ENCODE assay signal across 32 cellular contexts in the genomic region with DNA sequence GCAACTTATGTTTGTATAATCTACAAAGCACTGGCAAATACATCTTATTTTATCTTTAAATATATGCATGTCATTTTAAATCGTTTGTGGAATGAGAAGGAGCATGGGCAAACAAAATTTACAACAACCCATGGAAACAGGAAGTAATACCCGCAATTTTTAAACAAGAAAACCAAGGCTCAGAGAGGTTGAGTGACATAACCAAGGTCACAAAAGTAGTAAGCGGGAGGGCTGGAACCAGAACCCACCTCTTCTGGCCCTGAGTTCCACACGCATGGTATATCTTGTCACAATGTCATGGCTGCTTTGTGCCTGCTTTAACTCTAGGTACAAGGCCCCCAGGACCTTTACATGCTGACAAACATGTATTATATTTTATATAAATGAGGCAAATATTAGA. TPM values are rescaled to one million over a fixed set of nuclear protein-coding genes. Genes with fewer than 3 reads are reported as not detected.
A peak's percentile ranks its signal among the peaks of the same experiment; 100 is the strongest.
DNase-seq lines count a peak whose midpoint lies in the region; ATAC-seq, FAIRE-seq and TF ChIP-seq lines count a peak whose summit lies in the region.
"Had no signal": no experiment of that assay in that cellular context is flagged by ENCODE, and none has a peak within 500 bp of the region (broad histone marks: within the 10 kb centered on the region; RNA-seq: fewer than 3 reads in every experiment).

No MANE protein-coding gene starts in this region.

- TF ChIP-seq CTCF in MCF 10A (IDR thresholded peaks at IDR 0.05; ENCODE audit: unreplicated experiment) (no peak), breast epithelium (IDR thresholded peaks at IDR 0.05) (no peak), SU-DHL-6 (IDR thresholded peaks at IDR 0.05; ENCODE audit: insufficient read depth, low read length, poor library complexity, severe bottlenecking) (no peak)

- no peaks in the 10 kb centered on the region for H3K79me2 ChIP-seq in SU-DHL-6 (ENCODE audit: insufficient read depth, low read length)

- ATAC-seq in stimulated activated memory B cell treated with anti-CD40 and anti-IgM and Interleukin-4, amounts not matched to agents 10 μg/mL and 1 μg/mL and 100 μg/mL, for 72 hours, result no peak
- ATAC-seq in HG03039 (IDR thresholded peaks at IDR 0.05; ENCODE audit: unreplicated experiment), result no peak
- ATAC-seq: activated naive CD4-positive, alpha-beta T cell treated with anti-CD3 and anti-CD28 coated beads, Interleukin-2, amount 50 U/mL, for 72 hours; naive thymus-derived CD8-positive, alpha-beta T cell; Right ventricle myocardium inferior had no signal

- BruUV-seq in MCF 10A (replicated peaks; lab: Mats Ljungman, UMichigan), result no TSS peak

- POLR2A ChIA-PET in MCF 10A (lab: Yijun Ruan, JAX), result interaction anchor here (0.8 to 6.3 kb wide), 7 partner anchors 10 to 54 kb away, joined by 3 to 53 read pairs (median 8); a partner anchor contains a TSS

- H3F3A ChIP-seq in SU-DHL-6 (ENCODE audit: insufficient read depth), result peaks cover 14% of the 10 kb centered on the region

- H3K27ac ChIP-seq in breast epithelium (no peak overlapping the region), SU-DHL-6 (ENCODE audit: low read depth, low read length) (peak overlapping the region; percentile 99; the same call in 1 of the 2 replicates)
- H3K27ac ChIP-seq: prostate gland, sigmoid colon had no signal

- no peak for FAIRE-seq in frontal cortex (lab: Jason Lieb, UNC)
- FAIRE-seq: bronchial epithelial cell, HTR-8/SVneo had no signal

- H4K20me1 ChIP-seq in SU-DHL-6 (ENCODE audit: low read depth, low read length), result no peaks in the 10 kb centered on the region

- TF ChIP-seq POLR2A in breast epithelium (IDR thresholded peaks at IDR 0.05), result no peak

- intact Hi-C loops in MCF 10A (cut with micrococcal nuclease), result loop anchor here (5.0 to 10.0 kb wide), 4 partner anchors 152 to 388 kb away; no protein-coding TSS in a partner anchor
- intact Hi-C loops in breast epithelium (cut with DNase I; ENCODE audit: low total_unique reads), result no loop called here

- H3K9me2 ChIP-seq in SU-DHL-6 (replicated peaks; ENCODE audit: insufficient read depth, low read length), result no peaks in the 10 kb centered on the region

- H3K9me3 Mint-ChIP-seq in MCF 10A (ENCODE audit: unreplicated experiment), result no peaks in the 10 kb centered on the region
- H3K9me3 Mint-ChIP-seq in stimulated activated memory B cell treated with anti-CD40 and anti-IgM and Interleukin-4, amounts not matched to agents 10 μg/mL and 1 μg/mL and 100 μg/mL, for 72 hours, result no peaks in the 10 kb centered on the region
- H3K9me3 Mint-ChIP-seq: activated CD4-positive, alpha-beta memory T cell treated with anti-CD3 and anti-CD28 coated beads, Interleukin-2, amount 10 ng/mL, durations not matched to agents 7 days and 5 days; activated naive CD4-positive, alpha-beta T cell treated with anti-CD3 and anti-CD28 coated beads, Interleukin-2, amount 50 U/mL, for 72 hours; activated T-helper 2 cell treated with anti-CD3 and anti-CD28 coated beads, Interferon-gamma antibody, Interleukin-2, Interleukin-4, amounts not matched to agents 10 μg/mL and 5 μg/mL and 100 μg/mL, durations not matched to agents 14 hours and 24 hours and 36 hours; mesothelial cell of epicardium; naive thymus-derived CD8-positive, alpha-beta T cell had no signal

- H3K4me1 ChIP-seq in breast epithelium, result no peaks in the 10 kb centered on the region
- H3K4me1 ChIP-seq: prostate gland, sigmoid colon had no signal

- H3K4me3 ChIP-seq in breast epithelium (no peak overlapping the region), SU-DHL-6 (ENCODE audit: insufficient read depth, low read length, poor library complexity, severe bottlenecking) (no peak overlapping the region)
- H3K4me3 ChIP-seq: prostate gland, sigmoid colon had no signal

- H3K27ac Mint-ChIP-seq in MCF 10A (ENCODE audit: low read depth, unreplicated experiment), result peak overlapping the region; percentile 66
- H3K27ac Mint-ChIP-seq in stimulated activated memory B cell treated with anti-CD40 and anti-IgM and Interleukin-4, amounts not matched to agents 10 μg/mL and 1 μg/mL and 100 μg/mL, for 72 hours, result no peak overlapping the region
- H3K27ac Mint-ChIP-seq: activated CD4-positive, alpha-beta memory T cell treated with anti-CD3 and anti-CD28 coated beads, Interleukin-2, amount 10 ng/mL, durations not matched to agents 7 days and 5 days; activated naive CD4-positive, alpha-beta T cell treated with anti-CD3 and anti-CD28 coated beads, Interleukin-2, amount 50 U/mL, for 72 hours; activated T-helper 2 cell treated with anti-CD3 and anti-CD28 coated beads, Interferon-gamma antibody, Interleukin-2, Interleukin-4, amounts not matched to agents 10 μg/mL and 5 μg/mL and 100 μg/mL, durations not matched to agents 14 hours and 24 hours and 36 hours; CD8-positive, alpha-beta memory T cell; mesothelial cell of epicardium; naive thymus-derived CD8-positive, alpha-beta T cell had no signal

- H3K27me3 Mint-ChIP-seq in MCF 10A (ENCODE audit: insufficient read depth, unreplicated experiment), result no peaks in the 10 kb centered on the region
- no peaks in the 10 kb centered on the region for H3K27me3 Mint-ChIP-seq in stimulated activated memory B cell treated with anti-CD40 and anti-IgM and Interleukin-4, amounts not matched to agents 10 μg/mL and 1 μg/mL and 100 μg/mL, for 72 hours
- H3K27me3 Mint-ChIP-seq: activated CD4-positive, alpha-beta memory T cell treated with anti-CD3 and anti-CD28 coated beads, Interleukin-2, amount 10 ng/mL, durations not matched to agents 7 days and 5 days; CD8-positive, alpha-beta memory T cell had no signal

- DNase-seq in MCF 10A (ENCODE audit: unreplicated experiment) (no peak), breast epithelium (ENCODE audit: low spot score in 2 of 2) (no peak), NOMO-1 treated with dmso at 0.1 percent for 144 hours (lab: John Stamatoyannopoulos, UW; ENCODE audit: unreplicated experiment) (peak; percentile 17), NCI-H2029 treated with DMSO at 0.1 percent for 48 hours (lab: John Stamatoyannopoulos, UW) (no peak), frontal cortex (ENCODE audit: low spot score in 2 of 2) (no peak)
- DNase-seq: 8988T; activated CD4-positive, alpha-beta memory T cell treated with anti-CD3 and anti-CD28 coated beads, Interleukin-2, amount 10 ng/mL, durations not matched to agents 7 days and 5 days; activated CD4-positive, alpha-beta T cell treated with anti-CD3 and anti-CD28 coated beads for 1 hour; activated CD8-positive, alpha-beta memory T cell treated with anti-CD3 and anti-CD28 coated beads, Interleukin-2, amount 50 U/mL, for 48 hours; CD8-positive, alpha-beta memory T cell; effector CD4-positive, alpha-beta T cell; islet precursor cell; Kasumi-1; naive thymus-derived CD8-positive, alpha-beta T cell; NCI-H1105; NCI-H2029; NCI-H526; nucleus accumbens; sigmoid colon; stimulated activated CD4-positive, alpha-beta T cell treated with anti-CD3 and anti-CD28 coated beads, Interleukin-15, amount 100 ng/mL, for 24 hours; stimulated activated naive CD4-positive, alpha-beta T cell treated with Interleukin-2 at 50 U/mL for 16 hours; T-helper 1 cell had no signal

- no peak overlapping the region for H3K4me3 Mint-ChIP-seq in MCF 10A (ENCODE audit: unreplicated experiment)
- no peak overlapping the region for H3K4me3 Mint-ChIP-seq in stimulated activated memory B cell treated with anti-CD40 and anti-IgM and Interleukin-4, amounts not matched to agents 10 μg/mL and 1 μg/mL and 100 μg/mL, for 72 hours
- H3K4me3 Mint-ChIP-seq: activated CD4-positive, alpha-beta memory T cell treated with anti-CD3 and anti-CD28 coated beads, Interleukin-2, amount 10 ng/mL, durations not matched to agents 7 days and 5 days; CD8-positive, alpha-beta memory T cell; mesothelial cell of epicardium; naive thymus-derived CD8-positive, alpha-beta T cell had no signal

- no peak overlapping the region for H2AFZ ChIP-seq in SU-DHL-6 (ENCODE audit: low read depth, low read length, severe bottlenecking)

- H3K4me1 Mint-ChIP-seq in MCF 10A (ENCODE audit: insufficient read depth, unreplicated experiment), result peaks cover 11% of the 10 kb centered on the region
- H3K4me1 Mint-ChIP-seq in stimulated activated memory B cell treated with anti-CD40 and anti-IgM and Interleukin-4, amounts not matched to agents 10 μg/mL and 1 μg/mL and 100 μg/mL, for 72 hours, result peaks cover 15% of the 10 kb centered on the region
- H3K4me1 Mint-ChIP-seq: activated CD4-positive, alpha-beta memory T cell treated with anti-CD3 and anti-CD28 coated beads, Interleukin-2, amount 10 ng/mL, durations not matched to agents 7 days and 5 days; CD8-positive, alpha-beta memory T cell had no signal

- H3K36me3 Mint-ChIP-seq in MCF 10A (ENCODE audit: insufficient read depth, unreplicated experiment), result peaks cover 21% of the 10 kb centered on the region
- H3K36me3 Mint-ChIP-seq in stimulated activated memory B cell treated with anti-CD40 and anti-IgM and Interleukin-4, amounts not matched to agents 10 μg/mL and 1 μg/mL and 100 μg/mL, for 72 hours, result no peaks in the 10 kb centered on the region
- H3K36me3 Mint-ChIP-seq: activated naive CD4-positive, alpha-beta T cell treated with anti-CD3 and anti-CD28 coated beads, Interleukin-2, amount 50 U/mL, for 72 hours; CD8-positive, alpha-beta memory T cell; mesothelial cell of epicardium; naive thymus-derived CD8-positive, alpha-beta T cell had no signal

- H3K9me3 ChIP-seq in breast epithelium (no peaks in the 10 kb centered on the region), SU-DHL-6 (ENCODE audit: insufficient read depth, low read length) (no peaks in the 10 kb centered on the region)
- H3K9me3 ChIP-seq: prostate gland, sigmoid colon had no signal

- CTCF ChIA-PET in MCF 10A (lab: Yijun Ruan, JAX), result interaction anchor here (0.8 to 1.6 kb wide), 2 partner anchors 99 to 333 kb away, joined by 3 to 5 read pairs; no protein-coding TSS in a partner anchor

- H3K27me3 ChIP-seq in breast epithelium (no peaks in the 10 kb centered on the region), SU-DHL-6 (ENCODE audit: low read length) (no peaks in the 10 kb centered on the region)
- H3K27me3 ChIP-seq: sigmoid colon had no signal

- H3K9ac ChIP-seq in SU-DHL-6 (ENCODE audit: low read length), result 0 out of 2 replicates have a peak overlapping the region, but pooled peaks have one; percentile 13

- H3K4me2 ChIP-seq in SU-DHL-6 (ENCODE audit: low read depth, low read length, poor library complexity, severe bottlenecking), result peak overlapping the region; percentile 91

- H3K36me3 ChIP-seq in breast epithelium (no peaks in the 10 kb centered on the region), SU-DHL-6 (ENCODE audit: low read length) (no peaks in the 10 kb centered on the region)
- H3K36me3 ChIP-seq: prostate gland, sigmoid colon had no signal

RNA-seq across cellular contexts. Expression of a gene that starts 52.9 kb away (rescaled TPM):
- 103 and 153 TPM in 2 replicates for total RNA-seq in MCF 10A (2022)
- total RNA-seq in breast epithelium, result 1 to 10 TPM in 2 of 3 donors, under 1 TPM in 1; 0.16 to 1.9 (median 1.3) TPM
- total RNA-seq in frontal cortex, result 33.0 TPM

Comparison
In these comparisons a context has a peak if more than half of its experiments do, and no peak if none do; other contexts are left out.
1. RNA of a gene that starts 52.9 kb away (total RNA-seq): 103 to 153 TPM in MCF 10A and 33.0 TPM in frontal cortex (single experiment); 0.16 to 1.9 TPM in breast epithelium; every median in the first group is over 10 times any median in the second.